Comparison of ENCODE assay signal across 2 cellular contexts in the genomic region with DNA sequence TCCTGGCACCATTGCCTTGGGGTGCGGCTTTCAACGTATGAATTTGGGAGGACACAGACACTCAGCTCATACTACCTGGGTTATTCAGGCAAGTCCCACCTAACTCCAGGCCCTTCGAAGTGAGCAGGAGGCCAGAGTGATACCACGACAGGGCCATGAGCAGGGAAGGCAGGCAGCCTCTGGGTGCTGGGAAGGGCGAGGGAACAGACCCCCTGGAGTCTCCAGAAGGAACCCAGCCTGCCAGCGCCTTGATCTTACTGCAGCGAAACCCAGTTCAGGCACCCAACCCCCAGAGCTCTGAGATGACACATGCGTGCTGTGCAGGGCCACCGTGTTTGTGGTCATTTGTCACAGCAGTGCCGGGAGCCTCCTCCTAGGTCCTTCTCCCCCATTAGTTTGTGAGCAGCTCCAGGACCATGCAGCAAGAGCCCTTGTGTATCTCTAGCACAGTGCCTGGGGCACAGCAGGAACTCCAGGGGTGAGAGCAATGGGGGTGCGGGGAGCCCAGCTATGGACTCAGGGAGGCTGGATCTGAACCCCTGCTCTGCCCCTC.
TF ChIP-seq lines count a peak whose summit lies in the region.

No MANE protein-coding gene starts in this region.

TF ChIP-seq in HCT116, 20 proteins besides CTCF, POLR2A, EP300 and RAD21:
- TF ChIP-seq POLR2AphosphoS5 (IDR thresholded peaks at IDR 0.05; ENCODE audit: low read depth, low read length) (no peak), FOSL1 (IDR thresholded peaks at IDR 0.05; ENCODE audit: low read depth) (no peak), YY1 (IDR thresholded peaks at IDR 0.05; ENCODE audit: extremely low read depth, insufficient replicate concordance, low read depth, low read length) (no peak), CEBPB (IDR thresholded peaks at IDR 0.05; ENCODE audit: low read depth) (no peak), SRF (IDR thresholded peaks at IDR 0.05; ENCODE audit: low read depth) (no peak), TCF7L2 (IDR thresholded peaks at IDR 0.05; ENCODE audit: borderline replicate concordance, extremely low read depth, insufficient read depth, insufficient read length) (no peak), CBX3 (IDR thresholded peaks at IDR 0.05; ENCODE audit: low read depth) (no peak), SIN3A (IDR thresholded peaks at IDR 0.05; ENCODE audit: low read depth) (no peak), EZH2 (IDR thresholded peaks at IDR 0.05) (no peak), SP1 (IDR thresholded peaks at IDR 0.05; ENCODE audit: low read depth) (no peak), ELF1 (IDR thresholded peaks at IDR 0.05; ENCODE audit: borderline replicate concordance, low read depth) (no peak), ZNF274 (IDR thresholded peaks at IDR 0.05; ENCODE audit: low read depth, low read length) (no peak), ZFX (IDR thresholded peaks at IDR 0.05) (no peak), EZH2phosphoT487 (IDR thresholded peaks at IDR 0.05; ENCODE audit: borderline replicate concordance) (no peak), EGR1 (IDR thresholded peaks at IDR 0.05; ENCODE audit: low read depth) (no peak), JUND (IDR thresholded peaks at IDR 0.05) (no peak)
- TF ChIP-seq, protein P1, sequence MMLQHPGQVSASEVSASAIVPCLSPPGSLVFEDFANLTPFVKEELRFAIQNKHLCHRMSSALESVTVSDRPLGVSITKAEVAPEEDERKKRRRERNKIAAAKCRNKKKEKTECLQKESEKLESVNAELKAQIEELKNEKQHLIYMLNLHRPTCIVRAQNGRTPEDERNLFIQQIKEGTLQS (IDR thresholded peaks at IDR 0.05), result no peak
- TF ChIP-seq, protein P2, sequence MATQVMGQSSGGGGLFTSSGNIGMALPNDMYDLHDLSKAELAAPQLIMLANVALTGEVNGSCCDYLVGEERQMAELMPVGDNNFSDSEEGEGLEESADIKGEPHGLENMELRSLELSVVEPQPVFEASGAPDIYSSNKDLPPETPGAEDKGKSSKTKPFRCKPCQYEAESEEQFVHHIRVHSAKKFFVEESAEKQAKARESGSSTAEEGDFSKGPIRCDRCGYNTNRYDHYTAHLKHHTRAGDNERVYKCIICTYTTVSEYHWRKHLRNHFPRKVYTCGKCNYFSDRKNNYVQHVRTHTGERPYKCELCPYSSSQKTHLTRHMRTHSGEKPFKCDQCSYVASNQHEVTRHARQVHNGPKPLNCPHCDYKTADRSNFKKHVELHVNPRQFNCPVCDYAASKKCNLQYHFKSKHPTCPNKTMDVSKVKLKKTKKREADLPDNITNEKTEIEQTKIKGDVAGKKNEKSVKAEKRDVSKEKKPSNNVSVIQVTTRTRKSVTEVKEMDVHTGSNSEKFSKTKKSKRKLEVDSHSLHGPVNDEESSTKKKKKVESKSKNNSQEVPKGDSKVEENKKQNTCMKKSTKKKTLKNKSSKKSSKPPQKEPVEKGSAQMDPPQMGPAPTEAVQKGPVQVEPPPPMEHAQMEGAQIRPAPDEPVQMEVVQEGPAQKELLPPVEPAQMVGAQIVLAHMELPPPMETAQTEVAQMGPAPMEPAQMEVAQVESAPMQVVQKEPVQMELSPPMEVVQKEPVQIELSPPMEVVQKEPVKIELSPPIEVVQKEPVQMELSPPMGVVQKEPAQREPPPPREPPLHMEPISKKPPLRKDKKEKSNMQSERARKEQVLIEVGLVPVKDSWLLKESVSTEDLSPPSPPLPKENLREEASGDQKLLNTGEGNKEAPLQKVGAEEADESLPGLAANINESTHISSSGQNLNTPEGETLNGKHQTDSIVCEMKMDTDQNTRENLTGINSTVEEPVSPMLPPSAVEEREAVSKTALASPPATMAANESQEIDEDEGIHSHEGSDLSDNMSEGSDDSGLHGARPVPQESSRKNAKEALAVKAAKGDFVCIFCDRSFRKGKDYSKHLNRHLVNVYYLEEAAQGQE (IDR thresholded peaks at IDR 0.05; ENCODE audit: low read depth), result no peak
- TF ChIP-seq, protein P3, sequence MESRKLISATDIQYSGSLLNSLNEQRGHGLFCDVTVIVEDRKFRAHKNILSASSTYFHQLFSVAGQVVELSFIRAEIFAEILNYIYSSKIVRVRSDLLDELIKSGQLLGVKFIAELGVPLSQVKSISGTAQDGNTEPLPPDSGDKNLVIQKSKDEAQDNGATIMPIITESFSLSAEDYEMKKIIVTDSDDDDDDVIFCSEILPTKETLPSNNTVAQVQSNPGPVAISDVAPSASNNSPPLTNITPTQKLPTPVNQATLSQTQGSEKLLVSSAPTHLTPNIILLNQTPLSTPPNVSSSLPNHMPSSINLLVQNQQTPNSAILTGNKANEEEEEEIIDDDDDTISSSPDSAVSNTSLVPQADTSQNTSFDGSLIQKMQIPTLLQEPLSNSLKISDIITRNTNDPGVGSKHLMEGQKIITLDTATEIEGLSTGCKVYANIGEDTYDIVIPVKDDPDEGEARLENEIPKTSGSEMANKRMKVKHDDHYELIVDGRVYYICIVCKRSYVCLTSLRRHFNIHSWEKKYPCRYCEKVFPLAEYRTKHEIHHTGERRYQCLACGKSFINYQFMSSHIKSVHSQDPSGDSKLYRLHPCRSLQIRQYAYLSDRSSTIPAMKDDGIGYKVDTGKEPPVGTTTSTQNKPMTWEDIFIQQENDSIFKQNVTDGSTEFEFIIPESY (IDR thresholded peaks at IDR 0.05; ENCODE audit: extremely low read depth, insufficient replicate concordance, low read length), result no peak
- TF ChIP-seq, protein P4, sequence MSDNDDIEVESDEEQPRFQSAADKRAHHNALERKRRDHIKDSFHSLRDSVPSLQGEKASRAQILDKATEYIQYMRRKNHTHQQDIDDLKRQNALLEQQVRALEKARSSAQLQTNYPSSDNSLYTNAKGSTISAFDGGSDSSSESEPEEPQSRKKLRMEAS (IDR thresholded peaks at IDR 0.05), result no peak

TF ChIP-seq in K562, 482 proteins besides CTCF, POLR2A, EP300 and RAD21 (continues in another document):
- peak; percentile 24; the same call in 1 of the 2 replicates for TF ChIP-seq BHLHE40 (IDR thresholded peaks at IDR 0.05; ENCODE audit: low read length)
- no peak for TF ChIP-seq ZBTB5 (IDR thresholded peaks at IDR 0.05)
- TF ChIP-seq ZNF354B (CRISPR knock-in tag; IDR thresholded peaks at IDR 0.05), result no peak
- no peak for TF ChIP-seq ZBTB17 (CRISPR knock-in tag; IDR thresholded peaks at IDR 0.05)
- TF ChIP-seq E2F3 (CRISPR knock-in tag; IDR thresholded peaks at IDR 0.05), result no peak
- TF ChIP-seq ZNF79 (CRISPR knock-in tag; IDR thresholded peaks at IDR 0.05; ENCODE audit: low read depth), result no peak
- no peak for TF ChIP-seq MIER1 (IDR thresholded peaks at IDR 0.05; ENCODE audit: low read depth)
- TF ChIP-seq SP2 (IDR thresholded peaks at IDR 0.05; ENCODE audit: extremely low read depth, low read depth, low read length, poor library complexity, severe bottlenecking), result no peak
- no peak for TF ChIP-seq ZNF766 (CRISPR knock-in tag; conservative IDR thresholded peaks at IDR 0.05)
- TF ChIP-seq SMARCA5 (IDR thresholded peaks at IDR 0.05), result no peak
- TF ChIP-seq, protein P4 (CRISPR knock-in tag; IDR thresholded peaks at IDR 0.05), result peak; percentile 49
- no peak for TF ChIP-seq ZNF253 (CRISPR knock-in tag; conservative IDR thresholded peaks at IDR 0.05)
- TF ChIP-seq ZNF277 (CRISPR knock-in tag; IDR thresholded peaks at IDR 0.05; ENCODE audit: borderline replicate concordance), result no peak
- TF ChIP-seq PTRF (tag; IDR thresholded peaks at IDR 0.05), result no peak
- TF ChIP-seq, protein P5, sequence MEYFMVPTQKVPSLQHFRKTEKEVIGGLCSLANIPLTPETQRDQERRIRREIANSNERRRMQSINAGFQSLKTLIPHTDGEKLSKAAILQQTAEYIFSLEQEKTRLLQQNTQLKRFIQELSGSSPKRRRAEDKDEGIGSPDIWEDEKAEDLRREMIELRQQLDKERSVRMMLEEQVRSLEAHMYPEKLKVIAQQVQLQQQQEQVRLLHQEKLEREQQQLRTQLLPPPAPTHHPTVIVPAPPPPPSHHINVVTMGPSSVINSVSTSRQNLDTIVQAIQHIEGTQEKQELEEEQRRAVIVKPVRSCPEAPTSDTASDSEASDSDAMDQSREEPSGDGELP (CRISPR knock-in tag; IDR thresholded peaks at IDR 0.05; ENCODE audit: borderline replicate concordance), result 0 out of 2 replicates have a peak, but pooled peaks have one; percentile 10
- TF ChIP-seq SIX5 (IDR thresholded peaks at IDR 0.05; ENCODE audit: borderline replicate concordance in 1 of 2, insufficient read depth in 1 of 2, low read depth in 1 of 2, low read length in 2 of 2), result no peak
- TF ChIP-seq ZNF592 (IDR thresholded peaks at IDR 0.05), result peak; percentile 41; the same call in 1 of the 2 replicates
- TF ChIP-seq USF1 (CRISPR knock-in tag; IDR thresholded peaks at IDR 0.05), result no peak
